Comparison of ENCODE assay signal across 8 cellular contexts in the genomic region with DNA sequence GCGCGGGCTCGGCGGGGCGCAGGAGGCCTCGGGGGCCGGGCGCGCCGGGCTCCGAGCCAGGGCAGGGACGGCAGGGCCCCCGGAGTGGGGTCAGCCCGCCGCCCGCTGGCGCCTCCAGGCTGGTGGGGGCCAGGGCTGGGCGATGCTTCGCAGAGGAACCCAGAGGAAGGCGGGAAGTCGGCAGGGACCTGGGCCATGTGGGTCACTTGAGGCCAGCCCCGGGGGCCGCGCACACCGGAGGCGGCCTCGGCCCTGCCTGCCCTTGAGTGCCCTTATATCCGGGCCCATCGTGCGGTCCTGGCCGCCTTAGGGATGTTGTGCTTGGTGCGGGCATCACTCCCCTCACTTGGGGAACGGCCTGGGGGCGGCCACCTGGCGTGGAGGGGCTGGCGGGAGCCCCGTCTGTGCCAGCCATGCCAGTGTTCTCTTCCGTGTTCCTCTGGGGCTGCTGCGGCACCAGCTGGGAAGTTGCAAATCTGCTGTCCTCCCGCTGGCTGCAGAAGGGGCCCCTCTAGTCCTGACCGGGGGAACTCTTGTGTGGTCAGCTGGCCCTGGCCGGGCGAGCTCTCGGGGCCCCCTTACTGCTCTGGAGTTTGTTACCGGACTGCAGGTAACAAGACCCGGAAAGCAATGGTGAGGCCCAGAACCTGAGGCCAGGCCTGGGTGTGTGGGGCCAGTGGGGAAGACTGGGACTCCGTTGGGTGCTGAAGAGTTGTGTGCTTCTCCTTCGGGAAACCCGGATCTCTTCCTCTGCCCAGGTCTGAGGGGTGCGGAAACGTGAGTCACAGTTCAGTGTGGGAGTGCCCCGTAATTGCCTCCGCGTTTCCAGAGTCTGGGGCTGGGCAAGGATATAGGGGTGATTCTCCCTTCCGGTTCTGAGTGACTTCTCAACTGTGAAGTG. TPM values are rescaled to one million over a fixed set of nuclear protein-coding genes. Genes with fewer than 3 reads are reported as not detected.
DNase-seq lines count a peak whose midpoint lies in the region; ATAC-seq and TF ChIP-seq lines count a peak whose summit lies in the region.

No MANE protein-coding gene starts in this region.

- peak overlapping the region in 2 of 3 donors; percentile 33 to 41 for H3K27ac ChIP-seq in thyroid gland

- H3K9me3 ChIP-seq in mucosa of descending colon (no peaks in the 10 kb centered on the region), thyroid gland (no peaks in the 10 kb centered on the region)

- intact Hi-C loops in mucosa of descending colon (cut with DNase I, micrococcal nuclease), result no loop called here
- intact Hi-C loops in thyroid gland (cut with DNase I), result no loop called here

- H3K36me3 ChIP-seq in mucosa of descending colon (ENCODE audit: low read depth) (no peaks in the 10 kb centered on the region), thyroid gland (no peaks in the 10 kb centered on the region)

- no peak for TF ChIP-seq CTCF in mucosa of descending colon (IDR thresholded peaks at IDR 0.05)
- no peak for TF ChIP-seq CTCF in thyroid gland (IDR thresholded peaks at IDR 0.05)

- WGBS in thyroid gland, 2 donors, result 14 to 23% methylated on average over 14 to 15 of the region's 55 CpGs

- peaks cover 43% of the 10 kb centered on the region for H3K4me1 ChIP-seq in mucosa of descending colon (ENCODE audit: low read depth)
- peaks cover 25 to 38% of the 10 kb centered on the region in 2 donors for H3K4me1 ChIP-seq in thyroid gland

- TF ChIP-seq POLR2A in thyroid gland (IDR thresholded peaks at IDR 0.05), result no peak

- DNase-seq in SIG-M5 treated with dmso at 0.1 percent for 504 hours (lab: John Stamatoyannopoulos, UW; ENCODE audit: unreplicated experiment) (peak; percentile 49), SIG-M5 (lab: John Stamatoyannopoulos, UW) (no peak), T-helper 9 cell (peak; percentile 18), dedifferentiated amniotic fluid mesenchymal stem cell (ENCODE audit: extremely low spot score) (peak; percentile 22), mucosa of descending colon (peak; percentile 80 to 82 (median 80)), thyroid gland (peak; percentile 24 to 37)

- no peaks in the 10 kb centered on the region for H3K27me3 ChIP-seq in thyroid gland

- peak overlapping the region; percentile 74 for H3K4me3 ChIP-seq in mucosa of descending colon
- H3K4me3 ChIP-seq in thyroid gland (replicated peaks in 1 of 3), result peak overlapping the region; percentile 14 to 56 (median 56)

- ATAC-seq in HG03520 (IDR thresholded peaks at IDR 0.05; ENCODE audit: unreplicated experiment), result peak; percentile 11
- peak; percentile 62 for ATAC-seq in mucosa of descending colon
- no peak for ATAC-seq in HG02852 (IDR thresholded peaks at IDR 0.05; ENCODE audit: unreplicated experiment)

RNA-seq across cellular contexts. Expression of a gene that starts 0.8 kb away (rescaled TPM):
- 100 to 1,000 TPM in 2 of 3 donors, 10 to 100 TPM in 1; 73.5 to 110 (median 109) TPM for total RNA-seq in mucosa of descending colon
- 10 to 100 TPM; 19.6 to 42.6 (median 29.0) TPM for total RNA-seq in thyroid gland

RNA-seq across cellular contexts. Expression of a gene that starts 31.8 kb away (rescaled TPM):
- total RNA-seq in mucosa of descending colon (not detected), thyroid gland (not detected)

RNA-seq across cellular contexts. Expression of a gene that starts 38.4 kb away (rescaled TPM):
- total RNA-seq in mucosa of descending colon (under 1 TPM; 0.26 to 0.82 (median 0.36) TPM), thyroid gland (under 1 TPM in 3 of 4 donors, not detected in 1; 0.63 to 0.81 (median 0.67) TPM)

RNA-seq across cellular contexts. Expression of a gene that starts 41.4 kb away (rescaled TPM):
- 10 to 100 TPM; 37.8 to 39.6 (median 38.4) TPM for total RNA-seq in mucosa of descending colon
- total RNA-seq in thyroid gland, result 100 to 1,000 TPM in 3 of 4 donors, 10 to 100 TPM in 1; 69.6 to 125 (median 108) TPM
